Comparison of ENCODE assay signal across 12 cellular contexts in genomic region chr1:32454726-32455125, GRCh38. TPM values are rescaled to one million over a fixed set of nuclear protein-coding genes. Genes with fewer than 3 reads are reported as not detected.
A peak's percentile ranks its signal among the peaks of the same experiment; 100 is the strongest.
DNase-seq lines count a peak whose midpoint lies in the region; ATAC-seq and TF ChIP-seq lines count a peak whose summit lies in the region.
"Had no signal": no experiment of that assay in that cellular context is flagged by ENCODE, and none has a peak within 500 bp of the region (broad histone marks: within the 10 kb centered on the region; RNA-seq: fewer than 3 reads in every experiment).

No MANE protein-coding gene starts in this region.

- intact Hi-C loops in heart right ventricle (cut with DNase I) (loop anchor here in 3 of 10 donors (5.0 to 10.0 kb wide), 3 partner anchors 43 to 160 kb away; no protein-coding TSS in a partner anchor), Right ventricle myocardium superior (cut with DNase I) (no loop called here), head of caudate nucleus (cut with DNase I) (no loop called here)

- peak in 3 of 8 donors; percentile 34 to 66 (median 53) for ATAC-seq in heart right ventricle
- no peak for ATAC-seq in Right ventricle myocardium superior (ENCODE audit: poor library complexity)
- ATAC-seq in HG03045 (IDR thresholded peaks at IDR 0.05; ENCODE audit: unreplicated experiment): no peak
- ATAC-seq in effector memory CD8-positive, alpha-beta T cell (replicated peaks): no peak
- no peak for ATAC-seq in GM19452 (IDR thresholded peaks at IDR 0.05; ENCODE audit: unreplicated experiment)
- ATAC-seq: activated naive CD8-positive, alpha-beta T cell treated with anti-CD3 and anti-CD28 coated beads, Interleukin-2, amount 50 U/mL, for 24 hours had no signal

- H3K9me3 ChIP-seq in heart right ventricle: peaks cover 0 to 26% (median 8%) of the 10 kb centered on the region in 11 donors

- no peak overlapping the region for H3K27ac ChIP-seq in heart right ventricle

- peaks cover 3% of the 10 kb centered on the region for H3K36me3 Mint-ChIP-seq in effector memory CD8-positive, alpha-beta T cell (ENCODE audit: insufficient read depth)

- DNase-seq in heart right ventricle (peak; percentile 11 to 23), Right ventricle myocardium superior (no peak), RPMI7951 (ENCODE audit: low read depth) (peak; percentile 19), head of caudate nucleus (peak in 29 of 42 donors; percentile 11 to 79 (median 31))
- no peak for DNase-seq in activated CD4-positive, alpha-beta T cell treated with anti-CD3 and anti-CD28 coated beads, Interleukin-2, amount 50 U/mL, for 4 hours
- no peak for DNase-seq in effector memory CD8-positive, alpha-beta T cell
- DNase-seq: activated naive CD8-positive, alpha-beta T cell treated with anti-CD3 and anti-CD28 coated beads, Interleukin-2, amount 50 U/mL, for 24 hours; NCI-H187 treated with DMSO at 0.1 percent for 48 hours; stimulated activated CD4-positive, alpha-beta T cell treated with anti-CD3 and anti-CD28 coated beads, Interleukin-4, amount 100 ng/mL, for 1 hour; SW 1271 had no signal

- WGBS in heart right ventricle, 2 donors: 16 to 28% methylated on average over 1 of the region's 1 CpG

- H3K4me3 Mint-ChIP-seq in effector memory CD8-positive, alpha-beta T cell: no peak overlapping the region
- H3K4me3 Mint-ChIP-seq: activated naive CD8-positive, alpha-beta T cell treated with anti-CD3 and anti-CD28 coated beads, Interleukin-2, amount 50 U/mL, for 24 hours had no signal

- no peak overlapping the region for H3K4me3 ChIP-seq in heart right ventricle

- peaks cover 6 to 14% of the 10 kb centered on the region in 2 donors for H3K9me3 Mint-ChIP-seq in effector memory CD8-positive, alpha-beta T cell

- no peaks in the 10 kb centered on the region for H3K4me1 Mint-ChIP-seq in effector memory CD8-positive, alpha-beta T cell (ENCODE audit: low read depth in 2 of 2)
- H3K4me1 Mint-ChIP-seq: activated naive CD8-positive, alpha-beta T cell treated with anti-CD3 and anti-CD28 coated beads, Interleukin-2, amount 50 U/mL, for 24 hours had no signal

- H3K27ac Mint-ChIP-seq in effector memory CD8-positive, alpha-beta T cell: no peak overlapping the region
- H3K27ac Mint-ChIP-seq: activated naive CD8-positive, alpha-beta T cell treated with anti-CD3 and anti-CD28 coated beads, Interleukin-2, amount 50 U/mL, for 24 hours had no signal

- no peaks in the 10 kb centered on the region for H3K36me3 ChIP-seq in heart right ventricle

- peaks cover 0 to 4% (median 0%) of the 10 kb centered on the region in 7 donors for H3K27me3 ChIP-seq in heart right ventricle

- peaks cover 0 to 7% (median 0%) of the 10 kb centered on the region in 9 donors for H3K4me1 ChIP-seq in heart right ventricle

- no peak for TF ChIP-seq CTCF in heart right ventricle (IDR thresholded peaks at IDR 0.05)

- H3K27me3 Mint-ChIP-seq in effector memory CD8-positive, alpha-beta T cell: peaks cover 23 to 38% of the 10 kb centered on the region in 2 donors

RNA-seq across cellular contexts. Expression of gene ZBTB8B, which starts 10.1 kb away (rescaled TPM):
- total RNA-seq in heart right ventricle: under 1 TPM in 5 of 10 donors, not detected in 5; 0.02 to 0.04 (median 0.02) TPM
- polyA plus RNA-seq in heart right ventricle: under 1 TPM in 1 of 2 donors, not detected in 1; under 0.01 TPM
- total RNA-seq in Right ventricle myocardium superior: not detected
- total RNA-seq in RPMI7951 (2014; rRNA removed; shearing (Covaris generic)): under 0.01 TPM in 1 of 2 replicates, not detected in the other

Comparison
In these comparisons a context has a peak if more than half of its experiments do, and no peak if none do; other contexts are left out.
1. DNase-seq: peak in heart right ventricle (2 of 2), RPMI7951 (single experiment) and head of caudate nucleus (29 of 42); none in Right ventricle myocardium superior (single experiment), activated CD4-positive, alpha-beta T cell treated with anti-CD3 and anti-CD28 coated beads, Interleukin-2, amount 50 U/mL, for 4 hours (0 of 2) and effector memory CD8-positive, alpha-beta T cell (0 of 3).